Comparison of ENCODE assay signal across 12 cellular contexts in genomic region chr21:18142639-18143038, GRCh38.
"Had no signal": no experiment of that assay in that cellular context is flagged by ENCODE, and none has a peak within 500 bp of the region (broad histone marks: within the 10 kb centered on the region; RNA-seq: fewer than 3 reads in every experiment).

No MANE protein-coding gene starts in this region.

- H3K9me3 ChIP-seq: body of pancreas, left ventricle myocardium inferior, thoracic aorta had no signal

- H3K27me3 ChIP-seq: body of pancreas, hepatocyte had no signal

- DNase-seq: activated T-cell treated with anti-CD3 and anti-CD28 coated beads, Interleukin-2, amount 50 U/mL, for 1 hour; amniotic stem cell; body of pancreas; effector memory CD8-positive, alpha-beta T cell; kidney; left ventricle myocardium inferior; mesenchymal stem cell; stimulated activated CD4-positive, alpha-beta T cell treated with anti-CD3 and anti-CD28 coated beads, Interleukin-4, amount 100 ng/mL, for 4 hours; stimulated activated naive CD8-positive, alpha-beta T cell treated with anti-CD3 and anti-CD28 coated beads, Interleukin-15, amount 100 ng/mL, for 72 hours had no signal

- H3K36me3 ChIP-seq: left ventricle myocardium inferior, thoracic aorta had no signal

- H3K4me3 ChIP-seq: body of pancreas, hepatocyte, left ventricle myocardium inferior, thoracic aorta had no signal

- H3K4me1 ChIP-seq: body of pancreas, left ventricle myocardium inferior had no signal

- ATAC-seq: body of pancreas; effector memory CD8-positive, alpha-beta T cell; stimulated activated naive CD8-positive, alpha-beta T cell treated with anti-CD3 and anti-CD28 coated beads, Interleukin-15, amount 100 ng/mL, for 72 hours had no signal

- H3K27ac ChIP-seq: body of pancreas, epithelial cell of prostate, hepatocyte, left ventricle myocardium inferior, thoracic aorta had no signal
